20 cellular contexts compared by ENCODE assay signal in genomic region chr11:10683429-10683828, GRCh38. TPM values are rescaled to one million over a fixed set of nuclear protein-coding genes. Genes with fewer than 3 reads are reported as not detected.
"Had no signal": no experiment of that assay in that cellular context is flagged by ENCODE, and none has a peak within 500 bp of the region (broad histone marks: within the 10 kb centered on the region; RNA-seq: fewer than 3 reads in every experiment).

No MANE protein-coding gene starts in this region.

- H3K36me3 ChIP-seq: adrenal gland, MG63, Peyer's patch had no signal

- H3K4me1 ChIP-seq: Peyer's patch had no signal

- H3K4me1 Mint-ChIP-seq: activated naive CD8-positive, alpha-beta T cell treated with anti-CD3 and anti-CD28 coated beads, Interleukin-2, amount 10 ng/mL, durations not matched to agents 7 days and 5 days had no signal

- H3K27ac Mint-ChIP-seq: activated CD8-positive, alpha-beta T cell treated with anti-CD3 and anti-CD28 coated beads, Interleukin-2, amount 10 ng/mL, durations not matched to agents 7 days and 5 days; activated naive CD8-positive, alpha-beta T cell treated with anti-CD3 and anti-CD28 coated beads, Interleukin-2, amount 10 ng/mL, durations not matched to agents 7 days and 5 days; T-helper 1 cell treated with Interleukin-12 subunit alpha and Interleukin-12 subunit beta and Interleukin-4 antibody, amounts not matched to agents 30 μg/mL and 1 μg/mL, for 36 hours had no signal

- H3K27me3 ChIP-seq: adrenal gland, MG63, Peyer's patch had no signal

- H3K36me3 Mint-ChIP-seq: activated naive CD8-positive, alpha-beta T cell treated with anti-CD3 and anti-CD28 coated beads, Interleukin-2, amount 10 ng/mL, durations not matched to agents 7 days and 5 days had no signal

- H3K9me3 ChIP-seq: adrenal gland, MG63, Peyer's patch had no signal

- FAIRE-seq: bronchial epithelial cell had no signal

- H3K27ac ChIP-seq: adrenal gland, Peyer's patch had no signal

- H3K4me3 Mint-ChIP-seq: activated CD8-positive, alpha-beta T cell treated with anti-CD3 and anti-CD28 coated beads, Interleukin-2, amount 10 ng/mL, durations not matched to agents 7 days and 5 days; activated naive CD8-positive, alpha-beta T cell treated with anti-CD3 and anti-CD28 coated beads, Interleukin-2, amount 10 ng/mL, durations not matched to agents 7 days and 5 days; T-helper 1 cell treated with Interleukin-12 subunit alpha and Interleukin-12 subunit beta and Interleukin-4 antibody, amounts not matched to agents 30 μg/mL and 1 μg/mL, for 36 hours had no signal

- H3K9me3 Mint-ChIP-seq: activated naive CD8-positive, alpha-beta T cell treated with anti-CD3 and anti-CD28 coated beads, Interleukin-2, amount 10 ng/mL, durations not matched to agents 7 days and 5 days; T-helper 1 cell treated with Interleukin-12 subunit alpha and Interleukin-12 subunit beta and Interleukin-4 antibody, amounts not matched to agents 30 μg/mL and 1 μg/mL, for 36 hours had no signal

- ATAC-seq: activated CD8-positive, alpha-beta T cell treated with anti-CD3 and anti-CD28 coated beads, Interleukin-2, amount 10 ng/mL, durations not matched to agents 7 days and 5 days had no signal

- DNase-seq: activated CD4-positive, alpha-beta T cell treated with anti-CD3 and anti-CD28 coated beads for 48 hours; activated CD4-positive, alpha-beta T cell treated with anti-CD3 and anti-CD28 coated beads, Interleukin-2, amount 50 U/mL, for 4 hours; activated CD4-positive, CD25-positive, alpha-beta regulatory T cell treated with anti-CD3 and anti-CD28 coated beads, Interleukin-2, amount 50 U/mL, for 72 hours; activated CD8-positive, alpha-beta memory T cell treated with anti-CD3 and anti-CD28 coated beads, Interleukin-2, amount 50 U/mL, for 48 hours; activated CD8-positive, alpha-beta T cell treated with anti-CD3 and anti-CD28 coated beads, Interleukin-2, amount 10 ng/mL, durations not matched to agents 7 days and 5 days; activated naive CD4-positive, alpha-beta T cell treated with anti-CD3 and anti-CD28 coated beads, Interleukin-2, amount 50 U/mL, for 16 hours; activated naive CD8-positive, alpha-beta T cell treated with anti-CD3 and anti-CD28 coated beads, Interleukin-2, amount 10 ng/mL, durations not matched to agents 7 days and 5 days; activated T-cell treated with anti-CD3 and anti-CD28 coated beads, Interleukin-2, amount 50 U/mL, for 1 hour; MG63; MV-4-11; NCI-H1092 treated with DMSO at 0.1 percent for 48 hours; NCI-H1417 treated with DMSO at 0.1 percent for 48 hours; NCI-H1694; NCI-H2029; NCI-H524; Peyer's patch; SHP77 had no signal

- H3K4me3 ChIP-seq: adrenal gland, MG63, Peyer's patch had no signal

RNA-seq across cellular contexts. Expression of gene IRAG1, which starts 10.1 kb away (rescaled TPM):
- total RNA-seq: activated CD8-positive, alpha-beta T cell treated with anti-CD3 and anti-CD28 coated beads, Interleukin-2, amount 10 ng/mL, durations not matched to agents 7 days and 5 days; activated naive CD8-positive, alpha-beta T cell treated with anti-CD3 and anti-CD28 coated beads, Interleukin-2, amount 10 ng/mL, durations not matched to agents 7 days and 5 days had no signal
